Comparison of ENCODE assay signal across 20 cellular contexts in genomic region chr13:42369071-42369795, GRCh38.
DNase-seq lines count a peak whose midpoint lies in the region; ATAC-seq and TF ChIP-seq lines count a peak whose summit lies in the region.
"Had no signal": no experiment of that assay in that cellular context is flagged by ENCODE, and none has a peak within 500 bp of the region (broad histone marks: within the 10 kb centered on the region; RNA-seq: fewer than 3 reads in every experiment).

No MANE protein-coding gene starts in this region.

- intact Hi-C loops in activated T-helper 2 cell treated with anti-CD3 and anti-CD28 coated beads, Interferon-gamma antibody, Interleukin-2, Interleukin-4, amounts not matched to agents 10 μg/mL and 5 μg/mL and 100 μg/mL, durations not matched to agents 14 hours and 24 hours and 36 hours (cut with micrococcal nuclease): loop anchor here (1.0 to 2.0 kb wide), 2 partner anchors 14 to 40 kb away; no protein-coding TSS in a partner anchor
- intact Hi-C loops in breast epithelium (cut with DNase I; ENCODE audit: low total_unique reads) (no loop called here), cardiac septum (cut with DNase I) (no loop called here)

- H3K4me2 ChIP-seq in DND-41 (ENCODE audit: insufficient read depth, low read length): no peak overlapping the region

- no peak overlapping the region for H3K27ac ChIP-seq in DND-41 (ENCODE audit: low read length)
- no peak overlapping the region for H3K27ac ChIP-seq in breast epithelium
- H3K27ac ChIP-seq: C4-2B, VCaP had no signal

- no peaks in the 10 kb centered on the region for H3K27me3 Mint-ChIP-seq in activated T-helper 2 cell treated with anti-CD3 and anti-CD28 coated beads, Interferon-gamma antibody, Interleukin-2, Interleukin-4, amounts not matched to agents 10 μg/mL and 5 μg/mL and 100 μg/mL, durations not matched to agents 14 hours and 24 hours and 36 hours (ENCODE audit: low read depth)
- H3K27me3 Mint-ChIP-seq: brain had no signal

- H3K4me1 ChIP-seq in DND-41 (ENCODE audit: insufficient read depth, low read length) (peaks cover 22% of the 10 kb centered on the region), breast epithelium (no peaks in the 10 kb centered on the region)

- peaks cover 5% of the 10 kb centered on the region for H3K36me3 Mint-ChIP-seq in activated T-helper 2 cell treated with anti-CD3 and anti-CD28 coated beads, Interferon-gamma antibody, Interleukin-2, Interleukin-4, amounts not matched to agents 10 μg/mL and 5 μg/mL and 100 μg/mL, durations not matched to agents 14 hours and 24 hours and 36 hours (ENCODE audit: low read depth)
- H3K36me3 Mint-ChIP-seq: brain had no signal

- H3K79me2 ChIP-seq in DND-41 (ENCODE audit: insufficient read depth, low read length): no peaks in the 10 kb centered on the region

- H2AFZ ChIP-seq in DND-41 (ENCODE audit: low read depth, low read length): no peak overlapping the region

- ATAC-seq in activated CD4-positive, CD25-positive, alpha-beta regulatory T cell treated with anti-CD3 and anti-CD28 coated beads, Interleukin-2, amount 50 U/mL, for 24 hours: peak; percentile 86 to 93
- peak; percentile 32; the same call in 1 of the 3 replicates for ATAC-seq in DND-41 (ENCODE audit: insufficient read depth, low read depth)
- peak; percentile 65 for ATAC-seq in HG03520 (IDR thresholded peaks at IDR 0.05; ENCODE audit: unreplicated experiment)
- no peak for ATAC-seq in HG03159 (IDR thresholded peaks at IDR 0.05; ENCODE audit: unreplicated experiment)

- DNase-seq in activated CD4-positive, CD25-positive, alpha-beta regulatory T cell (lab: John Stamatoyannopoulos, UW): no peak
- DNase-seq in DND-41: no peak
- no peak for DNase-seq in activated T-helper 2 cell treated with anti-CD3 and anti-CD28 coated beads, Interferon-gamma antibody, Interleukin-2, Interleukin-4, amounts not matched to agents 10 μg/mL and 5 μg/mL and 100 μg/mL, durations not matched to agents 14 hours and 24 hours and 36 hours (ENCODE audit: low spot score)
- DNase-seq in breast epithelium (ENCODE audit: low spot score in 2 of 2): no peak
- DNase-seq in cardiac septum (ENCODE audit: low spot score): no peak
- DNase-seq: 8988T; activated gamma-delta T cell; effector CD4-positive, alpha-beta T cell; EL; hippocampal formation; MG63; NCI-H774; substantia nigra; SW 1271 had no signal

- peaks cover 67% of the 10 kb centered on the region for H3K4me1 Mint-ChIP-seq in activated T-helper 2 cell treated with anti-CD3 and anti-CD28 coated beads, Interferon-gamma antibody, Interleukin-2, Interleukin-4, amounts not matched to agents 10 μg/mL and 5 μg/mL and 100 μg/mL, durations not matched to agents 14 hours and 24 hours and 36 hours (ENCODE audit: low read depth)

- no peaks in the 10 kb centered on the region for H4K20me1 ChIP-seq in DND-41 (ENCODE audit: insufficient read depth, low read length)

- no peak overlapping the region for H3K4me3 Mint-ChIP-seq in activated T-helper 2 cell treated with anti-CD3 and anti-CD28 coated beads, Interferon-gamma antibody, Interleukin-2, Interleukin-4, amounts not matched to agents 10 μg/mL and 5 μg/mL and 100 μg/mL, durations not matched to agents 14 hours and 24 hours and 36 hours (ENCODE audit: low read depth)
- H3K4me3 Mint-ChIP-seq: brain had no signal

- H3K4me3 ChIP-seq in DND-41 (ENCODE audit: low read depth in 1 of 2, low read length in 2 of 2): no peak overlapping the region
- H3K4me3 ChIP-seq in breast epithelium: no peak overlapping the region
- H3K4me3 ChIP-seq: MG63 had no signal

- TF ChIP-seq CTCF in DND-41 (IDR thresholded peaks at IDR 0.05; ENCODE audit: borderline replicate concordance, extremely low read depth, low read length, poor library complexity, severe bottlenecking) (no peak), breast epithelium (IDR thresholded peaks at IDR 0.05) (no peak)

- TF ChIP-seq POLR2A in breast epithelium (IDR thresholded peaks at IDR 0.05): no peak

- H3K36me3 ChIP-seq in DND-41 (ENCODE audit: insufficient read depth, low read length) (no peaks in the 10 kb centered on the region), breast epithelium (peaks cover 4% of the 10 kb centered on the region)
- H3K36me3 ChIP-seq: MG63 had no signal

- H3K9me3 ChIP-seq in DND-41 (ENCODE audit: insufficient read depth, low read length, severe bottlenecking) (no peaks in the 10 kb centered on the region), breast epithelium (no peaks in the 10 kb centered on the region)
- H3K9me3 ChIP-seq: MG63 had no signal

- H3K27me3 ChIP-seq in DND-41 (ENCODE audit: insufficient read depth, low read length, poor library complexity) (no peaks in the 10 kb centered on the region), breast epithelium (no peaks in the 10 kb centered on the region)
- H3K27me3 ChIP-seq: MG63 had no signal

- H3K27ac Mint-ChIP-seq in activated T-helper 2 cell treated with anti-CD3 and anti-CD28 coated beads, Interferon-gamma antibody, Interleukin-2, Interleukin-4, amounts not matched to agents 10 μg/mL and 5 μg/mL and 100 μg/mL, durations not matched to agents 14 hours and 24 hours and 36 hours: peak overlapping the region; percentile 61
- H3K27ac Mint-ChIP-seq: brain had no signal

- H3K9me3 Mint-ChIP-seq in activated T-helper 2 cell treated with anti-CD3 and anti-CD28 coated beads, Interferon-gamma antibody, Interleukin-2, Interleukin-4, amounts not matched to agents 10 μg/mL and 5 μg/mL and 100 μg/mL, durations not matched to agents 14 hours and 24 hours and 36 hours: no peaks in the 10 kb centered on the region
- H3K9me3 Mint-ChIP-seq: brain had no signal

- no peak overlapping the region for H3K9ac ChIP-seq in DND-41 (ENCODE audit: low read depth, low read length)
